In the genomic region with DNA sequence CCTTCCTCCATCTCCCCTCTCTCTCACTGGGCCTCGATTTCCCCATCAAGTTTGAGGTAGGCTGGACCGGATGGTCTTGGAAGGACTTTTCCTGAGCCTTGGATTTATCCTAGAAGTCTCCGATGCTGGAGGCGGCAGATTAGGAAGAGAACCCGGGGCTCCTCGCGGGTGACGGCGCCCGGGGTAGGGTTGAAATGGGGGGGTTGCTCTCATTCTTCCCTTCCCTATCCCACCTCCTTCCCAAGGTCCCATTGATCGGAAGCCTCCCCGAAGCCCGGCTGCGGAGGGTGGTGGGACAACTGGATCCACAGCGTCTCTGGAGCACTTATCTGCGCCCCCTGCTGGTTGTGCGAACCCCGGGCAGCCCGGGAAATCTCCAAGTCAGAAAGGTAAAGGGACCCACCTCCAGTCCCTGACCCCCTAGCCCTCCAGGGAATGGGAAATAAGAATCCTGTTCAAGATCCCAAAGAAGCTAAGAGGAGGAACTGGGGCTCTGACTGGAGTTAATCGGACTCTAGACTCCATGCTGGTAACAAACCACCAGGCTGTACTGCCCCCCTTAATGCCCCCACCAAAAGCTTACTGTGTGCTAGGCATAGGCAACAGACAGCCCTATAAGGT, we compare ENCODE assay signal across 1 cellular context.
A peak's percentile ranks its signal among the peaks of the same experiment; 100 is the strongest.
TF ChIP-seq lines count a peak whose summit lies in the region.

No MANE protein-coding gene starts in this region.

TF ChIP-seq in K562, 482 proteins besides CTCF, POLR2A, EP300 and RAD21 (continued from another document and continues in another):
- no peak for TF ChIP-seq ZNF449 (CRISPR knock-in tag; IDR thresholded peaks at IDR 0.05)
- no peak for TF ChIP-seq CCAR2 (IDR thresholded peaks at IDR 0.05; ENCODE audit: low read depth, low read length)
- no peak for TF ChIP-seq SRSF7 (optimal IDR thresholded peaks at IDR 0.05; ENCODE audit: low read depth, low read length)
- TF ChIP-seq BRD9 (IDR thresholded peaks at IDR 0.05; ENCODE audit: low read depth, partially characterized antibody): peak; percentile 63
- TF ChIP-seq SMARCA5 (IDR thresholded peaks at IDR 0.05): no peak
- TF ChIP-seq KHSRP (IDR thresholded peaks at IDR 0.05): no peak
- no peak for TF ChIP-seq NR1H2 (CRISPR knock-in tag; IDR thresholded peaks at IDR 0.05)
- no peak for TF ChIP-seq ID3 (CRISPR knock-in tag; IDR thresholded peaks at IDR 0.05)
- TF ChIP-seq ID3 (tag; IDR thresholded peaks at IDR 0.05): no peak
- TF ChIP-seq, protein P1, sequence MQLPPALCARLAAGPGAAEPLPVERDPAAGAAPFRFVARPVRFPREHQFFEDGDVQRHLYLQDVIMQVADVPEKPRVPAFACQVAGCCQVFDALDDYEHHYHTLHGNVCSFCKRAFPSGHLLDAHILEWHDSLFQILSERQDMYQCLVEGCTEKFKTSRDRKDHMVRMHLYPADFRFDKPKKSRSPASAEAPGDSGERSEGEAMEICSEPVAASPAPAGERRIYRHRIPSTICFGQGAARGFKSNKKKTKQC (CRISPR knock-in tag; IDR thresholded peaks at IDR 0.05): 0 out of 2 replicates have a peak, but pooled peaks have one; percentile 37
- TF ChIP-seq KLF10 (CRISPR knock-in tag; IDR thresholded peaks at IDR 0.05): no peak
- peak in 1 of 2 experiments; percentile 49; a peak in 1 of 4 replicates for TF ChIP-seq SRF (CRISPR knock-in tag; IDR thresholded peaks at IDR 0.05)
- TF ChIP-seq POLR2AphosphoS5 (IDR thresholded peaks at IDR 0.05; ENCODE audit: control insufficient read depth, insufficient read depth, low read depth, low read length): no peak
- TF ChIP-seq ZKSCAN8 (CRISPR knock-in tag; IDR thresholded peaks at IDR 0.05): no peak
- no peak for TF ChIP-seq ZNF146 (CRISPR knock-in tag; IDR thresholded peaks at IDR 0.05; ENCODE audit: unreplicated experiment)
- no peak for TF ChIP-seq SREBF1 (IDR thresholded peaks at IDR 0.05; ENCODE audit: borderline replicate concordance, low read depth, low read length)
- TF ChIP-seq NCOA4 (IDR thresholded peaks at IDR 0.05; ENCODE audit: partially characterized antibody): no peak
- TF ChIP-seq SRSF3 (IDR thresholded peaks at IDR 0.05; ENCODE audit: insufficient read depth, low read length): no peak
- TF ChIP-seq, protein P2, sequence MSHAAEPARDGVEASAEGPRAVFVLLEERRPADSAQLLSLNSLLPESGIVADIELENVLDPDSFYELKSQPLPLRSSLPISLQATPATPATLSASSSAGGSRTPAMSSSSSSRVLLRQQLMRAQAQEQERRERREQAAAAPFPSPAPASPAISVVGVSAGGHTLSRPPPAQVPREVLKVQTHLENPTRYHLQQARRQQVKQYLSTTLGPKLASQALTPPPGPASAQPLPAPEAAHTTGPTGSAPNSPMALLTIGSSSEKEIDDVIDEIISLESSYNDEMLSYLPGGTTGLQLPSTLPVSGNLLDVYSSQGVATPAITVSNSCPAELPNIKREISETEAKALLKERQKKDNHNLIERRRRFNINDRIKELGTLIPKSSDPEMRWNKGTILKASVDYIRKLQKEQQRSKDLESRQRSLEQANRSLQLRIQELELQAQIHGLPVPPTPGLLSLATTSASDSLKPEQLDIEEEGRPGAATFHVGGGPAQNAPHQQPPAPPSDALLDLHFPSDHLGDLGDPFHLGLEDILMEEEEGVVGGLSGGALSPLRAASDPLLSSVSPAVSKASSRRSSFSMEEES (CRISPR knock-in tag; IDR thresholded peaks at IDR 0.05): no peak
- TF ChIP-seq ILF3 (IDR thresholded peaks at IDR 0.05; ENCODE audit: borderline replicate concordance): no peak
- no peak for TF ChIP-seq TFAP4 (CRISPR knock-in tag; IDR thresholded peaks at IDR 0.05; ENCODE audit: borderline replicate concordance)
- TF ChIP-seq CREB1 (IDR thresholded peaks at IDR 0.05): no peak
- TF ChIP-seq CREB1 (CRISPR knock-in tag; IDR thresholded peaks at IDR 0.05): no peak
- no peak for TF ChIP-seq ESRRB (CRISPR knock-in tag; IDR thresholded peaks at IDR 0.05; ENCODE audit: borderline replicate concordance)
- no peak for TF ChIP-seq CAMTA2 (CRISPR knock-in tag; conservative IDR thresholded peaks at IDR 0.05)
- TF ChIP-seq, protein P3, sequence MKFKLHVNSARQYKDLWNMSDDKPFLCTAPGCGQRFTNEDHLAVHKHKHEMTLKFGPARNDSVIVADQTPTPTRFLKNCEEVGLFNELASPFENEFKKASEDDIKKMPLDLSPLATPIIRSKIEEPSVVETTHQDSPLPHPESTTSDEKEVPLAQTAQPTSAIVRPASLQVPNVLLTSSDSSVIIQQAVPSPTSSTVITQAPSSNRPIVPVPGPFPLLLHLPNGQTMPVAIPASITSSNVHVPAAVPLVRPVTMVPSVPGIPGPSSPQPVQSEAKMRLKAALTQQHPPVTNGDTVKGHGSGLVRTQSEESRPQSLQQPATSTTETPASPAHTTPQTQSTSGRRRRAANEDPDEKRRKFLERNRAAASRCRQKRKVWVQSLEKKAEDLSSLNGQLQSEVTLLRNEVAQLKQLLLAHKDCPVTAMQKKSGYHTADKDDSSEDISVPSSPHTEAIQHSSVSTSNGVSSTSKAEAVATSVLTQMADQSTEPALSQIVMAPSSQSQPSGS (CRISPR knock-in tag; IDR thresholded peaks at IDR 0.05): no peak
- TF ChIP-seq BCOR (IDR thresholded peaks at IDR 0.05): no peak
- TF ChIP-seq POLR2G (IDR thresholded peaks at IDR 0.05; ENCODE audit: low read depth, low read length): no peak
- TF ChIP-seq CTCFL (IDR thresholded peaks at IDR 0.05; ENCODE audit: borderline replicate concordance, insufficient read depth, low read depth, low read length, poor library complexity, severe bottlenecking): peak; percentile 64
- no peak for TF ChIP-seq ZNF184 (CRISPR knock-in tag; IDR thresholded peaks at IDR 0.05)
- TF ChIP-seq RCOR1 (IDR thresholded peaks at IDR 0.05; ENCODE audit: borderline replicate concordance in 1 of 2, low read depth in 2 of 2, low read length in 2 of 2): 0 out of 4 replicates have a peak, but pooled peaks of 1 of the 2 experiments have one; percentile 12
- TF ChIP-seq HIVEP1 (CRISPR knock-in tag; IDR thresholded peaks at IDR 0.05): no peak
- TF ChIP-seq RFX7 (CRISPR knock-in tag; IDR thresholded peaks at IDR 0.05): no peak
- TF ChIP-seq SMARCA4 (IDR thresholded peaks at IDR 0.05): no peak
- no peak for TF ChIP-seq MITF (IDR thresholded peaks at IDR 0.05)
- no peak for TF ChIP-seq NUFIP1 (IDR thresholded peaks at IDR 0.05; ENCODE audit: partially characterized antibody)
- TF ChIP-seq RBM39 (optimal IDR thresholded peaks at IDR 0.05; ENCODE audit: low read depth, low read length): no peak
- TF ChIP-seq, protein P4, sequence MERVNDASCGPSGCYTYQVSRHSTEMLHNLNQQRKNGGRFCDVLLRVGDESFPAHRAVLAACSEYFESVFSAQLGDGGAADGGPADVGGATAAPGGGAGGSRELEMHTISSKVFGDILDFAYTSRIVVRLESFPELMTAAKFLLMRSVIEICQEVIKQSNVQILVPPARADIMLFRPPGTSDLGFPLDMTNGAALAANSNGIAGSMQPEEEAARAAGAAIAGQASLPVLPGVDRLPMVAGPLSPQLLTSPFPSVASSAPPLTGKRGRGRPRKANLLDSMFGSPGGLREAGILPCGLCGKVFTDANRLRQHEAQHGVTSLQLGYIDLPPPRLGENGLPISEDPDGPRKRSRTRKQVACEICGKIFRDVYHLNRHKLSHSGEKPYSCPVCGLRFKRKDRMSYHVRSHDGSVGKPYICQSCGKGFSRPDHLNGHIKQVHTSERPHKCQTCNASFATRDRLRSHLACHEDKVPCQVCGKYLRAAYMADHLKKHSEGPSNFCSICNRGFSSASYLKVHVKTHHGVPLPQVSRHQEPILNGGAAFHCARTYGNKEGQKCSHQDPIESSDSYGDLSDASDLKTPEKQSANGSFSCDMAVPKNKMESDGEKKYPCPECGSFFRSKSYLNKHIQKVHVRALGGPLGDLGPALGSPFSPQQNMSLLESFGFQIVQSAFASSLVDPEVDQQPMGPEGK (CRISPR knock-in tag; IDR thresholded peaks at IDR 0.05; ENCODE audit: borderline replicate concordance): no peak
- TF ChIP-seq MTF1 (CRISPR knock-in tag; IDR thresholded peaks at IDR 0.05; ENCODE audit: borderline replicate concordance): no peak
- TF ChIP-seq UBTF (IDR thresholded peaks at IDR 0.05; ENCODE audit: borderline replicate concordance in 1 of 2, low read depth in 2 of 2, low read length in 2 of 2): peak in 1 of 2 experiments; percentile 77; a peak in 1 of 4 replicates
- TF ChIP-seq, protein P5, sequence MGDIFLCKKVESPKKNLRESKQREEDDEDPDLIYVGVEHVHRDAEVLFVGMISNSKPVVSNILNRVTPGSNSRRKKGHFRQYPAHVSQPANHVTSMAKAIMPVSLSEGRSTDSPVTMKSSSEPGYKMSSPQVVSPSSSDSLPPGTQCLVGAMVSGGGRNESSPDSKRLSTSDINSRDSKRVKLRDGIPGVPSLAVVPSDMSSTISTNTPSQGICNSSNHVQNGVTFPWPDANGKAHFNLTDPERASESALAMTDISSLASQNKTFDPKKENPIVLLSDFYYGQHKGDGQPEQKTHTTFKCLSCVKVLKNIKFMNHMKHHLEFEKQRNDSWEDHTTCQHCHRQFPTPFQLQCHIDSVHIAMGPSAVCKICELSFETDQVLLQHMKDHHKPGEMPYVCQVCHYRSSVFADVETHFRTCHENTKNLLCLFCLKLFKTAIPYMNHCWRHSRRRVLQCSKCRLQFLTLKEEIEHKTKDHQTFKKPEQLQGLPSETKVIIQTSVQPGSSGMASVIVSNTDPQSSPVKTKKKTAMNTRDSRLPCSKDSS (IDR thresholded peaks at IDR 0.05; ENCODE audit: low read depth, partially characterized antibody): no peak
- TF ChIP-seq ZNF75A (CRISPR knock-in tag; IDR thresholded peaks at IDR 0.05): no peak
- no peak for TF ChIP-seq ILK (tag; IDR thresholded peaks at IDR 0.05; ENCODE audit: borderline replicate concordance, low read depth)
- no peak for TF ChIP-seq BACH1 (tag; IDR thresholded peaks at IDR 0.05)
